Comparison of ENCODE assay signal across 9 cellular contexts in the genomic region with DNA sequence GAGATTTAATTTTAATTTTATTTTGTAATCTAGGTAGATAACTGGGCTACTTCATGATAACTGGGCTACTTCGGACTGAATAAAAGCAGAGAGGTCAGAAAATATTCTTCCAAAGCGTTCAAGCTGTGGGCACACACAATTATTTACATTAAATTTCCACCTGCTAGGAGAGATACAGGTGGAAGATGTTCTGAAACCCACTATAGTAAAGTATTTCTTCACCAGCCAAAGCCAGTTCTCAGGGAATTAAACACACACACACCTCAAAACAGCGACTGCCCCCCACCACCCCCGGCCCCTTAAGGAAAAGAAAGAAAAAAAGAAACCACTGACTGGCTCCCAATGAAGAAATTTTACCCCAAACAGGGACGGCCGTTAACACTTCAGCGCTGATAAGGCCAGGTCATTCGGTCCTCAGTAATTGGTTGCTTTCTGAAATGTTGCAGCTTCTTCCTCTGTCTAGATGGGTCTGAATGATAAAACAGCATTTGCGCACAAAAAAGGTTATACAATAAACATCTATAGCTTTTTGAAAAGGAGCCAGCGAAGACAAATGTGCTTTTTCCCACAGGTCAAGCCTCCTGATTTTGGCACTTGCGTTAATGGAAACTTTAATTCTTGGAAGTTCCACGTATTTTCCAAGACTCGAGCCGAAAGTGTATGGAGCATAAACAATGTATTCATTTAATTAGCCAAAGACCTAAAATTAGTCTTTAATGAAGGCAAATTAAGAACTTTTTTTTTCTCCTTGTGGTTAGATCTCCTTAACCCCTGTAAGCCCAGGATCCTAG. TPM values are rescaled to one million over a fixed set of nuclear protein-coding genes. Genes with fewer than 3 reads are reported as not detected.
DNase-seq lines count a peak whose midpoint lies in the region; ATAC-seq and TF ChIP-seq lines count a peak whose summit lies in the region.
"Had no signal": no experiment of that assay in that cellular context is flagged by ENCODE, and none has a peak within 500 bp of the region (broad histone marks: within the 10 kb centered on the region; RNA-seq: fewer than 3 reads in every experiment).

No MANE protein-coding gene starts in this region.

- H3K9me3 Mint-ChIP-seq in stimulated activated naive CD8-positive, alpha-beta T cell treated with anti-CD3 and anti-CD28 coated beads, Interleukin-15, Interleukin-2, amounts not matched to agents 100 ng/mL and 50 ng/mL, for 24 hours: no peaks in the 10 kb centered on the region

- H3K79me2 ChIP-seq in fibroblast of lung (ENCODE audit: control insufficient read depth, insufficient read depth, low read length) (no peaks in the 10 kb centered on the region), neural cell (replicated peaks; ENCODE audit: insufficient read depth, low read length) (no peaks in the 10 kb centered on the region)

- no peak for TF ChIP-seq CTCF in fibroblast of lung (conservative IDR thresholded peaks at IDR 0.05 in 1 of 2, IDR thresholded peaks at IDR 0.05 in 1 of 2; ENCODE audit: low read depth in 1 of 2, low read length in 2 of 2)
- TF ChIP-seq CTCF in neural cell (IDR thresholded peaks at IDR 0.05; ENCODE audit: poor library complexity, severe bottlenecking): no peak

- H3K4me1 ChIP-seq in fibroblast of lung (ENCODE audit: control insufficient read depth, extremely low read depth, insufficient read depth, low read length): peaks cover 11% of the 10 kb centered on the region

- H4K20me1 ChIP-seq in fibroblast of lung (ENCODE audit: control insufficient read depth, extremely low read depth, insufficient read depth, low read length) (no peaks in the 10 kb centered on the region), neural cell (ENCODE audit: insufficient read depth) (no peaks in the 10 kb centered on the region)

- no peak overlapping the region for H3K9ac ChIP-seq in fibroblast of lung (ENCODE audit: insufficient read depth, low read length)
- H3K9ac ChIP-seq in neural cell (ENCODE audit: low read length): no peak overlapping the region

- ATAC-seq in stimulated activated naive CD8-positive, alpha-beta T cell treated with anti-CD3 and anti-CD28 coated beads, Interleukin-15, Interleukin-2, amounts not matched to agents 100 U/mL and 50 U/mL, for 24 hours: no peak
- ATAC-seq in GM18498 (IDR thresholded peaks at IDR 0.05; ENCODE audit: unreplicated experiment) (no peak), GM21619 (IDR thresholded peaks at IDR 0.05; ENCODE audit: unreplicated experiment) (no peak)

- peak overlapping the region; percentile 35 to 73 (median 52) for H3K4me3 ChIP-seq in fibroblast of lung (replicated peaks in 1 of 4; ENCODE audit: control extremely low read depth in 1 of 4, insufficient read depth in 1 of 4, low read depth in 3 of 4, low read length in 4 of 4)
- H3K4me3 ChIP-seq in neural cell (ENCODE audit: low read length): peak overlapping the region; percentile 63

- no peaks in the 10 kb centered on the region for H3K27me3 ChIP-seq in fibroblast of lung (ENCODE audit: control insufficient read depth, insufficient read depth, low read length)
- peaks cover 5% of the 10 kb centered on the region for H3K27me3 ChIP-seq in neural cell (ENCODE audit: insufficient read depth, low read depth, low read length)

- H3F3A ChIP-seq in neural cell (ENCODE audit: insufficient read depth, low read length, poor library complexity, severe bottlenecking): no peaks in the 10 kb centered on the region

- H3K4me3 Mint-ChIP-seq in stimulated activated naive CD8-positive, alpha-beta T cell treated with anti-CD3 and anti-CD28 coated beads, Interleukin-15, Interleukin-2, amounts not matched to agents 100 ng/mL and 50 ng/mL, for 24 hours: peak overlapping the region; percentile 36

- H3K27me3 Mint-ChIP-seq in stimulated activated naive CD8-positive, alpha-beta T cell treated with anti-CD3 and anti-CD28 coated beads, Interleukin-15, Interleukin-2, amounts not matched to agents 100 ng/mL and 50 ng/mL, for 24 hours: peaks cover 58% of the 10 kb centered on the region

- H3K36me3 Mint-ChIP-seq in stimulated activated naive CD8-positive, alpha-beta T cell treated with anti-CD3 and anti-CD28 coated beads, Interleukin-15, Interleukin-2, amounts not matched to agents 100 ng/mL and 50 ng/mL, for 24 hours (ENCODE audit: low read depth): no peaks in the 10 kb centered on the region

- H2AFZ ChIP-seq in fibroblast of lung (ENCODE audit: low read length): peak overlapping the region; percentile 29
- H2AFZ ChIP-seq in neural cell (ENCODE audit: low read depth, low read length): no peak overlapping the region

- H3K9me2 ChIP-seq in neural cell (ENCODE audit: insufficient read depth, low read length): no peaks in the 10 kb centered on the region

- TF ChIP-seq EP300 in neural cell (conservative IDR thresholded peaks at IDR 0.05; ENCODE audit: poor library complexity, severe bottlenecking): no peak

- no peak for DNase-seq in stimulated activated naive CD8-positive, alpha-beta T cell treated with anti-CD3 and anti-CD28 coated beads, Interleukin-15, Interleukin-2, amounts not matched to agents 100 U/mL and 50 U/mL, for 24 hours
- DNase-seq in fibroblast of lung (ENCODE audit: low read depth in 2 of 2) (peak in 1 of 2 donors; percentile 11), RPMI8226 (no peak)
- no peak for DNase-seq in activated CD4-positive, alpha-beta T cell treated with anti-CD3 and anti-CD28 coated beads for 4 hours

- peak overlapping the region; percentile 82 for H3K4me2 ChIP-seq in fibroblast of lung (ENCODE audit: extremely low read depth, insufficient read depth, low read length)
- H3K4me2 ChIP-seq in neural cell (ENCODE audit: low read length): peak overlapping the region; percentile 19

- H3K27ac ChIP-seq in fibroblast of lung (ENCODE audit: insufficient read depth, low read length): no peak overlapping the region
- no peak overlapping the region for H3K27ac ChIP-seq in neural cell (ENCODE audit: low read length)
- H3K27ac ChIP-seq: neutrophil had no signal

- H3K4me1 Mint-ChIP-seq in stimulated activated naive CD8-positive, alpha-beta T cell treated with anti-CD3 and anti-CD28 coated beads, Interleukin-15, Interleukin-2, amounts not matched to agents 100 ng/mL and 50 ng/mL, for 24 hours (ENCODE audit: low read depth): peaks cover 6% of the 10 kb centered on the region

- no peaks in the 10 kb centered on the region for H3K9me3 ChIP-seq in fibroblast of lung (ENCODE audit: control insufficient read depth, insufficient read depth, low read depth, low read length)
- no peaks in the 10 kb centered on the region for H3K9me3 ChIP-seq in neural cell (ENCODE audit: low read length)
- H3K9me3 ChIP-seq: neutrophil had no signal

- H3K36me3 ChIP-seq in fibroblast of lung (ENCODE audit: control insufficient read depth, insufficient read depth, low read length) (no peaks in the 10 kb centered on the region), neural cell (ENCODE audit: insufficient read depth, low read length) (no peaks in the 10 kb centered on the region)
- H3K36me3 ChIP-seq: neutrophil had no signal

- no peak overlapping the region for H3K27ac Mint-ChIP-seq in stimulated activated naive CD8-positive, alpha-beta T cell treated with anti-CD3 and anti-CD28 coated beads, Interleukin-15, Interleukin-2, amounts not matched to agents 100 ng/mL and 50 ng/mL, for 24 hours

- TF ChIP-seq RAD21 in neural cell (conservative IDR thresholded peaks at IDR 0.05): no peak

TF ChIP-seq in neural cell, 6 proteins besides CTCF, POLR2A, EP300 and RAD21:
- TF ChIP-seq EZH2 (IDR thresholded peaks at IDR 0.05; ENCODE audit: borderline replicate concordance, insufficient read depth, low read length, poor library complexity, severe bottlenecking) (no peak), TAF1 (IDR thresholded peaks at IDR 0.05; ENCODE audit: low read depth) (no peak), SMC3 (conservative IDR thresholded peaks at IDR 0.05; ENCODE audit: poor library complexity) (no peak), MXI1 (conservative IDR thresholded peaks at IDR 0.05; ENCODE audit: poor library complexity, severe bottlenecking) (no peak), POLR2AphosphoS5 (IDR thresholded peaks at IDR 0.05) (no peak)
- TF ChIP-seq, protein P1, sequence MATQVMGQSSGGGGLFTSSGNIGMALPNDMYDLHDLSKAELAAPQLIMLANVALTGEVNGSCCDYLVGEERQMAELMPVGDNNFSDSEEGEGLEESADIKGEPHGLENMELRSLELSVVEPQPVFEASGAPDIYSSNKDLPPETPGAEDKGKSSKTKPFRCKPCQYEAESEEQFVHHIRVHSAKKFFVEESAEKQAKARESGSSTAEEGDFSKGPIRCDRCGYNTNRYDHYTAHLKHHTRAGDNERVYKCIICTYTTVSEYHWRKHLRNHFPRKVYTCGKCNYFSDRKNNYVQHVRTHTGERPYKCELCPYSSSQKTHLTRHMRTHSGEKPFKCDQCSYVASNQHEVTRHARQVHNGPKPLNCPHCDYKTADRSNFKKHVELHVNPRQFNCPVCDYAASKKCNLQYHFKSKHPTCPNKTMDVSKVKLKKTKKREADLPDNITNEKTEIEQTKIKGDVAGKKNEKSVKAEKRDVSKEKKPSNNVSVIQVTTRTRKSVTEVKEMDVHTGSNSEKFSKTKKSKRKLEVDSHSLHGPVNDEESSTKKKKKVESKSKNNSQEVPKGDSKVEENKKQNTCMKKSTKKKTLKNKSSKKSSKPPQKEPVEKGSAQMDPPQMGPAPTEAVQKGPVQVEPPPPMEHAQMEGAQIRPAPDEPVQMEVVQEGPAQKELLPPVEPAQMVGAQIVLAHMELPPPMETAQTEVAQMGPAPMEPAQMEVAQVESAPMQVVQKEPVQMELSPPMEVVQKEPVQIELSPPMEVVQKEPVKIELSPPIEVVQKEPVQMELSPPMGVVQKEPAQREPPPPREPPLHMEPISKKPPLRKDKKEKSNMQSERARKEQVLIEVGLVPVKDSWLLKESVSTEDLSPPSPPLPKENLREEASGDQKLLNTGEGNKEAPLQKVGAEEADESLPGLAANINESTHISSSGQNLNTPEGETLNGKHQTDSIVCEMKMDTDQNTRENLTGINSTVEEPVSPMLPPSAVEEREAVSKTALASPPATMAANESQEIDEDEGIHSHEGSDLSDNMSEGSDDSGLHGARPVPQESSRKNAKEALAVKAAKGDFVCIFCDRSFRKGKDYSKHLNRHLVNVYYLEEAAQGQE (IDR thresholded peaks at IDR 0.05; ENCODE audit: borderline replicate concordance): no peak

RNA-seq across cellular contexts. Expression of a gene that starts 0.8 kb away (rescaled TPM):
- 7.4 and 13.2 TPM in 2 replicates for total RNA-seq in fibroblast of lung
- polyA plus RNA-seq in fibroblast of lung: 5.7 and 17.7 TPM in 2 replicates
- 4.2 and 11.4 TPM in 2 replicates for polyA plus RNA-seq in fibroblast of lung (2012)
- polyA minus RNA-seq in fibroblast of lung (ENCODE audit: low replicate concordance): 1.4 and 6.4 TPM in 2 replicates
- polyA plus RNA-seq in neural cell: 0.34 TPM in 1 of 2 replicates, not detected in the other
- polyA minus RNA-seq in neural cell: not detected in 2 replicates
